In genomic region chr11:132472411-132473205, GRCh38 we compare ENCODE assay signal across 1 cellular context.
TF ChIP-seq lines count a peak whose summit lies in the region.

No MANE protein-coding gene starts in this region.

TF ChIP-seq in GM12878, 131 proteins besides CTCF, POLR2A, EP300 and RAD21 (continued from another document):
- TF ChIP-seq, protein P1, sequence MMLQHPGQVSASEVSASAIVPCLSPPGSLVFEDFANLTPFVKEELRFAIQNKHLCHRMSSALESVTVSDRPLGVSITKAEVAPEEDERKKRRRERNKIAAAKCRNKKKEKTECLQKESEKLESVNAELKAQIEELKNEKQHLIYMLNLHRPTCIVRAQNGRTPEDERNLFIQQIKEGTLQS (IDR thresholded peaks at IDR 0.05; ENCODE audit: borderline replicate concordance, extremely low read depth, low read depth, low read length): no peak
- no peak for TF ChIP-seq CHD2 (IDR thresholded peaks at IDR 0.05; ENCODE audit: borderline replicate concordance, low read depth, low read length)
- no peak for TF ChIP-seq EGR1 (IDR thresholded peaks at IDR 0.05; ENCODE audit: borderline replicate concordance in 1 of 2, low read depth in 2 of 2, low read length in 2 of 2)
- no peak for TF ChIP-seq MYC (IDR thresholded peaks at IDR 0.05; ENCODE audit: insufficient read depth, insufficient read length, insufficient replicate concordance, low read length, severe bottlenecking)
- no peak for TF ChIP-seq SIN3A (IDR thresholded peaks at IDR 0.05; ENCODE audit: low read depth, low read length)
- no peak for TF ChIP-seq SPI1 (IDR thresholded peaks at IDR 0.05; ENCODE audit: borderline replicate concordance, insufficient read depth, low read depth, low read length)
- TF ChIP-seq SMARCA5 (IDR thresholded peaks at IDR 0.05): no peak
- no peak for TF ChIP-seq MEF2A (IDR thresholded peaks at IDR 0.05; ENCODE audit: insufficient read depth, low read depth, low read length)
- no peak for TF ChIP-seq NFXL1 (IDR thresholded peaks at IDR 0.05; ENCODE audit: borderline replicate concordance)
